Comparison of ENCODE assay signal across 27 cellular contexts in genomic region chr16:24598777-24599437, GRCh38.
"Had no signal": no experiment of that assay in that cellular context is flagged by ENCODE, and none has a peak within 500 bp of the region (broad histone marks: within the 10 kb centered on the region; RNA-seq: fewer than 3 reads in every experiment).

No MANE protein-coding gene starts in this region.

- H3K27me3 ChIP-seq: dorsolateral prefrontal cortex, esophagus squamous epithelium, gastrocnemius medialis, left lung had no signal

- DNase-seq: dermis blood vessel endothelial cell; dorsolateral prefrontal cortex; effector CD4-positive, alpha-beta T cell; effector memory CD4-positive, alpha-beta T cell; erythroblast; esophagus squamous epithelium; foreskin fibroblast; foreskin melanocyte; gastrocnemius medialis; glutamatergic neuron; head of caudate nucleus; heart right ventricle; hippocampal formation; left cardiac atrium; left lung; left ventricle myocardium superior; lower lobe of right lung; mesenchymal stem cell; mucosa of descending colon had no signal

- H3K4me3 Mint-ChIP-seq: mesothelial cell of epicardium had no signal

- H3K4me1 ChIP-seq: esophagus squamous epithelium, gastrocnemius medialis, heart right ventricle, left lung, lower lobe of right lung had no signal

- H3K4me3 ChIP-seq: coronary artery, dorsolateral prefrontal cortex, esophagus squamous epithelium, gastrocnemius medialis, heart right ventricle, left lung, lower lobe of right lung, mucosa of descending colon had no signal

- H3K4me1 Mint-ChIP-seq: mesothelial cell of epicardium had no signal

- H3K27ac Mint-ChIP-seq: mesothelial cell of epicardium had no signal

- H3K27ac ChIP-seq: coronary artery, dorsolateral prefrontal cortex, epithelial cell of prostate, esophagus squamous epithelium, gastrocnemius medialis, heart right ventricle, left lung, lower lobe of right lung had no signal

- H3K36me3 Mint-ChIP-seq: mesothelial cell of epicardium had no signal

- H3K36me3 ChIP-seq: esophagus squamous epithelium, gastrocnemius medialis, heart right ventricle, left lung, lower lobe of right lung had no signal

- FAIRE-seq: colon, endometrium, islet of Langerhans, keratinocyte had no signal

- H3K9me3 ChIP-seq: esophagus squamous epithelium, gastrocnemius medialis, left lung, lower lobe of right lung, mucosa of descending colon had no signal

- ATAC-seq: esophagus mucosa, gastrocnemius medialis, heart right ventricle, left cardiac atrium, left lung, left ventricle myocardium superior, lower lobe of right lung, mucosa of descending colon had no signal
